ENCODE assay signal across 8 cellular contexts in the genomic region with DNA sequence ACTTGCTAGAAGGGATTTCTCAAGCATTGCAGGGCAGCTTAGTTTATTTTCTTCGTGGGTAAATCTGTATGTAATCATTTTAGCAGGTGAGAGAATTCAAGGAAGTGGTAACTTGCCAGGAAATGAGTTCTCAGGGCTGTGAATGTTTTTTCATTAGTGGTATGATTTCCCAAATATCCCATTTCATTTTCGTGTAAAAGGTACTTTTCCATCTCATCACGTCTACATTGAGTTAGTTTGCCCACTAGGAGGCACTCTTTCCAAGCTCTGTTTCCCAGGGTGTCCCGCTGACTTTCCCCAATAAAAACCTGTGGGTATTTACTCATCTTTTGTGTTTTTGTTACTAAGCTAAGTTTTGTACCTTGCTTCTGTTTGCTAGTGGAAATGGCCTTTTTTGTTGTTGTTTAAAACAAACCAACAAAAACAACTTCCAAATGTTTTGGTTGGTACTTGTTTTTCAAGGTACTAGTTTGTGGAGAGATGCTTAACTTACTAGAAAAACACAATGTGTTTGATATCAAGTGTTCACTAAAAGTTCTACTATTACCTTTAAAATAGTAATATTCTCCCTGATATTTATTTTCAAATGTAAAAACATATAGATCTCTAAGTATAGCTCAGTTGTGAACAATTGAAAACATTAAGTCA.
DNase-seq lines count a peak whose midpoint lies in the region; ATAC-seq and TF ChIP-seq lines count a peak whose summit lies in the region.

No MANE protein-coding gene starts in this region.

- TF ChIP-seq CTCF in GM12864 (IDR thresholded peaks at IDR 0.05; ENCODE audit: low read depth, low read length, missing control alignments) (peak; percentile 80), tibial artery (IDR thresholded peaks at IDR 0.05) (peak; percentile 73 to 76)

- intact Hi-C loops in tibial artery (cut with DNase I; ENCODE audit: low total_unique reads): loop anchor here (5.0 to 10.0 kb wide), 3 partner anchors 160 to 493 kb away; no protein-coding TSS in a partner anchor

- peak; percentile 39 to 40 for DNase-seq in AML-193 (lab: John Stamatoyannopoulos, UW)
- no peak for DNase-seq in GM12864 (ENCODE audit: low read depth)
- peak; percentile 76 for DNase-seq in SK-N-MC (ENCODE audit: low read depth, low spot score)
- DNase-seq in medulla oblongata (ENCODE audit: extremely low spot score): peak; percentile 73
- DNase-seq in tibial artery: peak in 1 of 2 donors; percentile 22
- no peak for DNase-seq in activated CD4-positive, CD25-positive, alpha-beta regulatory T cell (lab: John Stamatoyannopoulos, UW)

- no peaks in the 10 kb centered on the region for H3K27me3 ChIP-seq in ectodermal cell (ENCODE audit: control insufficient read depth, insufficient read depth, low read length, poor library complexity, severe bottlenecking)
- no peaks in the 10 kb centered on the region for H3K27me3 ChIP-seq in tibial artery

- H3K9me3 ChIP-seq in SK-N-MC (ENCODE audit: low read depth, low read length) (no peaks in the 10 kb centered on the region), ectodermal cell (ENCODE audit: control insufficient read depth, low read length) (no peaks in the 10 kb centered on the region), tibial artery (no peaks in the 10 kb centered on the region)

- H3K36me3 ChIP-seq in SK-N-MC (ENCODE audit: insufficient read depth, low read length) (no peaks in the 10 kb centered on the region), ectodermal cell (ENCODE audit: control insufficient read depth, insufficient read depth, low read length) (no peaks in the 10 kb centered on the region), tibial artery (no peaks in the 10 kb centered on the region)

- H3K4me3 ChIP-seq in GM12864 (ENCODE audit: low read depth, low read length): no peak overlapping the region
- peak overlapping the region; percentile 48 for H3K4me3 ChIP-seq in SK-N-MC
- H3K4me3 ChIP-seq in ectodermal cell (ENCODE audit: insufficient read depth, low read depth, low read length): no peak overlapping the region
- H3K4me3 ChIP-seq in tibial artery: no peak overlapping the region

- peaks cover 11% of the 10 kb centered on the region for H3K4me1 ChIP-seq in ectodermal cell (ENCODE audit: control insufficient read depth, insufficient read depth, low read length)
- H3K4me1 ChIP-seq in tibial artery: peaks cover 0 to 9% (median 3%) of the 10 kb centered on the region in 4 donors

- peak overlapping the region; percentile 8 for H3K9ac ChIP-seq in SK-N-MC (ENCODE audit: insufficient read length)

- WGBS in ectodermal cell, 2 experiments: 14 to 19% methylated on average over 4 of the region's 4 CpGs

- ATAC-seq in HG03469 (IDR thresholded peaks at IDR 0.05; ENCODE audit: unreplicated experiment): peak; percentile 65

- peak overlapping the region; percentile 80 for H3K27ac ChIP-seq in SK-N-MC
- peak overlapping the region; percentile 8 for H3K27ac ChIP-seq in ectodermal cell (ENCODE audit: insufficient read depth, low read depth, low read length, poor library complexity, severe bottlenecking)
- no peak overlapping the region for H3K27ac ChIP-seq in tibial artery

Comparison
In these comparisons a context has a peak if more than half of its experiments do, and no peak if none do; other contexts are left out.
1. DNase-seq: peak in AML-193 (2 of 2), SK-N-MC (single experiment) and medulla oblongata (single experiment); none in GM12864 (single experiment) and activated CD4-positive, CD25-positive, alpha-beta regulatory T cell (0 of 4).
2. H3K27ac ChIP-seq: peak in SK-N-MC (single experiment) and ectodermal cell (single experiment); none in tibial artery (0 of 2).